ENCODE assay signal across 11 cellular contexts in the genomic region with DNA sequence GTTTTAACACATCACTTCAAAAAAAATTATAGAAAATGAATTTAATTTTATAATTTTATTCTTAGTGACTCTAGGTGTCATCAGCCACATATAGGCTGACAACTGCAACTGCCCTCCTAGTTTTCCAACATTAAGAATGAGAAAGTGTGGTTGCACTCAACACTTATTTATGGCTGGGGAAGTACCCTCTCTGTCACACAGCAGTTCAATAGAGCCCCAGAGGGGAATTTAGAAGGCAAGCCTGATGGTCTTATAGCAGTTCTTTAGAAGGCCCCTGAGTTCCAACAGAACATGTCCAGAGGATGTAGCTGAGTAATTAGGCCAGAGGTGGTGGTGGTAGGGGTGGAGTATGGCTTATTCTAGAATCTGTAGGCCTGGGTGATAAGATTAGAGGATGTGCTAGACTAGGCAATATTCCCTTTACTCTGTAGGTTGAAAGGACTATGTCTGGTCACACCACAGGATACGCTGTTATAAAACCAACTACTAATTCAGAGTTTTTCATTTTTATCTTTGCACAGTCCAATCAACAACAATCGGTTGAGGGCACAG.
DNase-seq lines count a peak whose midpoint lies in the region; ATAC-seq, FAIRE-seq and TF ChIP-seq lines count a peak whose summit lies in the region.
"Had no signal": no experiment of that assay in that cellular context is flagged by ENCODE, and none has a peak within 500 bp of the region (broad histone marks: within the 10 kb centered on the region; RNA-seq: fewer than 3 reads in every experiment).

No MANE protein-coding gene starts in this region.

- no peak overlapping the region for H3K27ac ChIP-seq in prostate gland

- H3K4me1 Mint-ChIP-seq in activated CD4-positive, alpha-beta memory T cell treated with anti-CD3 and anti-CD28 coated beads, Interleukin-2, amount 10 ng/mL, durations not matched to agents 7 days and 5 days: peaks cover 10% of the 10 kb centered on the region

- intact Hi-C loops in prostate gland (cut with DNase I): no loop called here

- H3K27me3 Mint-ChIP-seq in activated CD4-positive, alpha-beta memory T cell treated with anti-CD3 and anti-CD28 coated beads, Interleukin-2, amount 10 ng/mL, durations not matched to agents 7 days and 5 days: no peaks in the 10 kb centered on the region

- WGBS in prostate gland: 85% methylated on average over 2 of the region's 2 CpGs

- DNase-seq in GM18507 (ENCODE audit: extremely low spot score, insufficient read length, low read depth): peak; percentile 17
- DNase-seq in activated CD4-positive, alpha-beta memory T cell treated with anti-CD3 and anti-CD28 coated beads, Interleukin-2, amount 10 ng/mL, durations not matched to agents 7 days and 5 days: no peak
- DNase-seq in NCI-H146 (lab: John Stamatoyannopoulos, UW): no peak
- DNase-seq in prostate gland (ENCODE audit: low spot score): no peak
- DNase-seq in NCI-H82 treated with DMSO at 0.1 percent for 48 hours (lab: John Stamatoyannopoulos, UW; ENCODE audit: unreplicated experiment): no peak
- DNase-seq in NCI-H1092 treated with DMSO at 0.1 percent for 48 hours (lab: John Stamatoyannopoulos, UW): no peak
- DNase-seq: NCI-H510A treated with DMSO at 0.1 percent for 48 hours, nucleus accumbens had no signal

- POLR2A ChIA-PET in activated CD4-positive, alpha-beta memory T cell treated with anti-CD3 and anti-CD28 coated beads, Interleukin-2, amount 10 ng/mL, durations not matched to agents 7 days and 5 days (lab: Charles Lee): interaction anchor here (0.9 kb wide), 1 partner anchor 227 kb away, joined by 3 read pairs; the partner anchor contains the start of gene CITED2

- no peaks in the 10 kb centered on the region for H3K36me3 ChIP-seq in prostate gland

- H3K36me3 Mint-ChIP-seq in activated CD4-positive, alpha-beta memory T cell treated with anti-CD3 and anti-CD28 coated beads, Interleukin-2, amount 10 ng/mL, durations not matched to agents 7 days and 5 days (ENCODE audit: low read depth): no peaks in the 10 kb centered on the region

- FAIRE-seq in GM18507 (lab: Jason Lieb, UNC): peak; percentile 72
- FAIRE-seq: keratinocyte had no signal

- H3K4me3 ChIP-seq in prostate gland: no peak overlapping the region

- TF ChIP-seq POLR2A in prostate gland (IDR thresholded peaks at IDR 0.05): no peak

- no peaks in the 10 kb centered on the region for H3K27me3 ChIP-seq in prostate gland (replicated peaks; ENCODE audit: insufficient read depth)

- peak overlapping the region; percentile 1 for H3K27ac Mint-ChIP-seq in activated CD4-positive, alpha-beta memory T cell treated with anti-CD3 and anti-CD28 coated beads, Interleukin-2, amount 10 ng/mL, durations not matched to agents 7 days and 5 days

- H3K9me3 ChIP-seq in prostate gland: no peaks in the 10 kb centered on the region

- no peak for TF ChIP-seq CTCF in prostate gland (IDR thresholded peaks at IDR 0.05)

- H3K4me3 Mint-ChIP-seq in activated CD4-positive, alpha-beta memory T cell treated with anti-CD3 and anti-CD28 coated beads, Interleukin-2, amount 10 ng/mL, durations not matched to agents 7 days and 5 days: no peak overlapping the region

- H3K9me3 Mint-ChIP-seq in activated CD4-positive, alpha-beta memory T cell treated with anti-CD3 and anti-CD28 coated beads, Interleukin-2, amount 10 ng/mL, durations not matched to agents 7 days and 5 days: no peaks in the 10 kb centered on the region

- H3K4me1 ChIP-seq in prostate gland (replicated peaks): peaks cover 8% of the 10 kb centered on the region

- ATAC-seq in GM19452 (IDR thresholded peaks at IDR 0.05; ENCODE audit: unreplicated experiment) (peak; percentile 96), HG02981 (IDR thresholded peaks at IDR 0.05; ENCODE audit: unreplicated experiment) (peak; percentile 96)

- CTCF ChIA-PET in activated CD4-positive, alpha-beta memory T cell treated with anti-CD3 and anti-CD28 coated beads, Interleukin-2, amount 10 ng/mL, durations not matched to agents 7 days and 5 days (lab: Charles Lee): no interaction called here
